Comparison of ENCODE assay signal across 11 cellular contexts in genomic region chr2:128301501-128301966, GRCh38. TPM values are rescaled to one million over a fixed set of nuclear protein-coding genes. Genes with fewer than 3 reads are reported as not detected.
DNase-seq lines count a peak whose midpoint lies in the region; ATAC-seq and TF ChIP-seq lines count a peak whose summit lies in the region.
"Had no signal": no experiment of that assay in that cellular context is flagged by ENCODE, and none has a peak within 500 bp of the region (broad histone marks: within the 10 kb centered on the region; RNA-seq: fewer than 3 reads in every experiment).

No MANE protein-coding gene starts in this region.

- no peak for ATAC-seq in GM18867 (IDR thresholded peaks at IDR 0.05; ENCODE audit: unreplicated experiment)
- no peak for ATAC-seq in HG03097 (IDR thresholded peaks at IDR 0.05; ENCODE audit: low FRiP score, unreplicated experiment)

- H3K27me3 Mint-ChIP-seq in neural progenitor cell (ENCODE audit: insufficient read depth, low read depth): peaks cover 6% of the 10 kb centered on the region

- peak overlapping the region; percentile 52 for H3K4me2 ChIP-seq in fibroblast of lung (ENCODE audit: extremely low read depth, insufficient read depth, low read length)
- peak overlapping the region; percentile 46 for H3K4me2 ChIP-seq in osteoblast (ENCODE audit: insufficient read depth, low read length)
- no peak overlapping the region for H3K4me2 ChIP-seq in neural progenitor cell

- H2AFZ ChIP-seq in fibroblast of lung (ENCODE audit: low read length) (no peak overlapping the region), osteoblast (ENCODE audit: low read length) (no peak overlapping the region), neural progenitor cell (replicated peaks) (no peak overlapping the region)

- TF ChIP-seq CTCF in fibroblast of lung (conservative IDR thresholded peaks at IDR 0.05 in 1 of 2, IDR thresholded peaks at IDR 0.05 in 1 of 2; ENCODE audit: low read depth in 1 of 2, low read length in 2 of 2) (no peak), osteoblast (IDR thresholded peaks at IDR 0.05; ENCODE audit: extremely low read depth, low read depth, low read length) (no peak), neural progenitor cell (IDR thresholded peaks at IDR 0.05) (no peak)

- peaks cover 42% of the 10 kb centered on the region for H3K4me1 Mint-ChIP-seq in neural progenitor cell

- H3F3A ChIP-seq in neural progenitor cell (ENCODE audit: low read depth): no peaks in the 10 kb centered on the region

- no peaks in the 10 kb centered on the region for H3K27me3 ChIP-seq in SJSA1 (replicated peaks)
- no peaks in the 10 kb centered on the region for H3K27me3 ChIP-seq in fibroblast of lung (ENCODE audit: control insufficient read depth, insufficient read depth, low read length)
- no peaks in the 10 kb centered on the region for H3K27me3 ChIP-seq in osteoblast (ENCODE audit: insufficient read depth, low read length)
- H3K27me3 ChIP-seq in neural progenitor cell: no peaks in the 10 kb centered on the region
- H3K27me3 ChIP-seq: upper lobe of left lung had no signal

- no peak overlapping the region for H3K4me3 Mint-ChIP-seq in neural progenitor cell

- peaks cover 66% of the 10 kb centered on the region for H3K4me1 ChIP-seq in SJSA1 (replicated peaks)
- peaks cover 37% of the 10 kb centered on the region for H3K4me1 ChIP-seq in fibroblast of lung (ENCODE audit: control insufficient read depth, extremely low read depth, insufficient read depth, low read length)
- H3K4me1 ChIP-seq in osteoblast (ENCODE audit: insufficient read depth, low read length): peaks cover 38% of the 10 kb centered on the region
- peaks cover 18% of the 10 kb centered on the region for H3K4me1 ChIP-seq in neural progenitor cell

- peak; percentile 61 for DNase-seq in Ammon's horn (ENCODE audit: low spot score)
- peak; percentile 96 to 97 for DNase-seq in SJSA1 (ENCODE audit: low read depth in 1 of 2, low spot score in 2 of 2)
- peak; percentile 94 to 98 for DNase-seq in fibroblast of lung (ENCODE audit: low read depth in 2 of 2)
- DNase-seq in osteoblast (ENCODE audit: insufficient read length, low spot score, missing footprints): peak; percentile 99
- DNase-seq in neural progenitor cell (ENCODE audit: low spot score): no peak
- DNase-seq in NOMO-1 treated with DMSO at 0.1 percent for 48 hours (lab: John Stamatoyannopoulos, UW; ENCODE audit: unreplicated experiment): no peak
- DNase-seq: activated naive CD4-positive, alpha-beta T cell treated with anti-CD3 and anti-CD28 coated beads, Interleukin-2, amount 50 U/mL, for 16 hours; Calu3; upper lobe of left lung had no signal

- no peak overlapping the region for H3K27ac Mint-ChIP-seq in neural progenitor cell

- H3K36me3 ChIP-seq in SJSA1 (peaks cover 73% of the 10 kb centered on the region), fibroblast of lung (ENCODE audit: control insufficient read depth, insufficient read depth, low read length) (no peaks in the 10 kb centered on the region), osteoblast (ENCODE audit: insufficient read depth, low read length) (no peaks in the 10 kb centered on the region), neural progenitor cell (no peaks in the 10 kb centered on the region)
- H3K36me3 ChIP-seq: upper lobe of left lung had no signal

- peaks cover 6% of the 10 kb centered on the region for H3K9me3 Mint-ChIP-seq in neural progenitor cell

- peak overlapping the region; percentile 93 for H3K27ac ChIP-seq in SJSA1
- peak overlapping the region; percentile 92 for H3K27ac ChIP-seq in fibroblast of lung (ENCODE audit: insufficient read depth, low read length)
- peak overlapping the region; percentile 97 for H3K27ac ChIP-seq in osteoblast (ENCODE audit: low read depth, low read length)
- H3K27ac ChIP-seq in neural progenitor cell: no peak overlapping the region

- H3K79me2 ChIP-seq in fibroblast of lung (ENCODE audit: control insufficient read depth, insufficient read depth, low read length) (peaks cover 53% of the 10 kb centered on the region), osteoblast (ENCODE audit: insufficient read depth, low read length) (peaks cover 16% of the 10 kb centered on the region), neural progenitor cell (ENCODE audit: low read depth) (peaks cover 99% of the 10 kb centered on the region)

- peaks cover 12% of the 10 kb centered on the region for H3K36me3 Mint-ChIP-seq in neural progenitor cell

- no peaks in the 10 kb centered on the region for H3K9me3 ChIP-seq in SJSA1 (replicated peaks)
- H3K9me3 ChIP-seq in fibroblast of lung (ENCODE audit: control insufficient read depth, insufficient read depth, low read depth, low read length): no peaks in the 10 kb centered on the region
- H3K9me3 ChIP-seq in osteoblast (ENCODE audit: low read depth, low read length): no peaks in the 10 kb centered on the region
- H3K9me3 ChIP-seq in neural progenitor cell (ENCODE audit: low read depth): no peaks in the 10 kb centered on the region
- H3K9me3 ChIP-seq: upper lobe of left lung had no signal

- H3K4me3 ChIP-seq in SJSA1 (no peak overlapping the region), fibroblast of lung (replicated peaks in 1 of 4; ENCODE audit: control extremely low read depth in 1 of 4, insufficient read depth in 1 of 4, low read depth in 3 of 4, low read length in 4 of 4) (no peak overlapping the region), osteoblast (ENCODE audit: insufficient read depth, low read length) (no peak overlapping the region), neural progenitor cell (no peak overlapping the region)
- H3K4me3 ChIP-seq: upper lobe of left lung had no signal

- no peaks in the 10 kb centered on the region for H4K20me1 ChIP-seq in fibroblast of lung (ENCODE audit: control insufficient read depth, extremely low read depth, insufficient read depth, low read length)
- H4K20me1 ChIP-seq in osteoblast (ENCODE audit: insufficient read depth, low read length): peaks cover 7% of the 10 kb centered on the region
- H4K20me1 ChIP-seq in neural progenitor cell (ENCODE audit: low read depth): peaks cover 100% of the 10 kb centered on the region

- H3K9ac ChIP-seq in fibroblast of lung (ENCODE audit: insufficient read depth, low read length): peak overlapping the region; percentile 51
- H3K9ac ChIP-seq in neural progenitor cell: no peak overlapping the region

RNA-seq across cellular contexts. Expression of gene HS6ST1, which starts 17.1 kb away (rescaled TPM):
- 120 and 160 TPM in 2 replicates for total RNA-seq in SJSA1 (2014; rRNA removed; shearing (Covaris generic))
- total RNA-seq in fibroblast of lung (26.7 and 59.9 TPM in 2 replicates), osteoblast (16.5 and 18.8 TPM in 2 replicates), neural progenitor cell (ENCODE audit: low replicate concordance) (31.1 and 71.0 TPM in 2 replicates)
- polyA plus RNA-seq in fibroblast of lung: 16.1 and 16.6 TPM in 2 replicates
- 37.2 and 37.3 TPM in 2 replicates for polyA plus RNA-seq in fibroblast of lung (2012)
- 31.5 and 35.7 TPM in 2 replicates for polyA minus RNA-seq in fibroblast of lung (ENCODE audit: low replicate concordance)

Comparison
In these comparisons a context has a peak if more than half of its experiments do, and no peak if none do; other contexts are left out.
1. DNase-seq: peak in Ammon's horn (single experiment), SJSA1 (2 of 2), fibroblast of lung (2 of 2) and osteoblast (single experiment); none in neural progenitor cell (single experiment) and NOMO-1 treated with DMSO at 0.1 percent for 48 hours (single experiment).